ENCODE assay signal across 15 cellular contexts in genomic region chr1:203296456-203297073, GRCh38. TPM values are rescaled to one million over a fixed set of nuclear protein-coding genes. Genes with fewer than 3 reads are reported as not detected.
DNase-seq lines count a peak whose midpoint lies in the region; ATAC-seq, FAIRE-seq and TF ChIP-seq lines count a peak whose summit lies in the region.
"Had no signal": no experiment of that assay in that cellular context is flagged by ENCODE, and none has a peak within 500 bp of the region (broad histone marks: within the 10 kb centered on the region; RNA-seq: fewer than 3 reads in every experiment).

No MANE protein-coding gene starts in this region.

- no TSS peak for BruUV-seq in OCI-LY7 (replicated peaks; lab: Mats Ljungman, UMichigan)

- POLR2A ChIA-PET in OCI-LY7 (lab: Charles Lee), result interaction anchor here (15.4 to 23.3 kb wide), 2 partner anchors 13 to 27 kb away, joined by 241 to 458 read pairs; partner anchors contain the start of gene BTG2

- no peaks in the 10 kb centered on the region for H3K27me3 ChIP-seq in small intestine (ENCODE audit: control insufficient read depth in 2 of 2, insufficient read depth in 2 of 2, low read length in 2 of 2)
- H3K27me3 ChIP-seq: vagina had no signal

- peaks cover 100% of the 10 kb centered on the region for H3K4me1 ChIP-seq in OCI-LY7 (ENCODE audit: insufficient read depth, low read length, poor library complexity, severe bottlenecking)
- peaks cover 0 to 9% of the 10 kb centered on the region in 2 donors for H3K4me1 ChIP-seq in small intestine (ENCODE audit: control insufficient read depth in 2 of 2, insufficient read depth in 1 of 2, low read depth in 1 of 2, low read length in 1 of 2)

- peaks cover 3 to 4% of the 10 kb centered on the region in 2 donors for H3K9me3 Mint-ChIP-seq in stimulated activated naive B cell treated with anti-CD40 and anti-IgM and Interleukin-4, amounts not matched to agents 10 μg/mL and 1 μg/mL and 100 μg/mL, for 72 hours
- H3K9me3 Mint-ChIP-seq: activated CD4-positive, alpha-beta memory T cell treated with anti-CD3 and anti-CD28 coated beads, Interleukin-2, amount 10 ng/mL, durations not matched to agents 7 days and 5 days; activated naive CD4-positive, alpha-beta T cell treated with anti-CD3 and anti-CD28 coated beads for 36 hours had no signal

- intact Hi-C loops in Right ventricle myocardium superior (cut with DNase I) (no loop called here), Right ventricle myocardium inferior (cut with DNase I) (no loop called here), OCI-LY7 (cut with micrococcal nuclease; ENCODE audit: unreplicated experiment) (loop anchor here (5.0 kb wide), 1 partner anchor 456 kb away; no protein-coding TSS in a partner anchor), left ventricle myocardium superior (cut with micrococcal nuclease) (no loop called here)

- CTCF ChIA-PET in OCI-LY7 (lab: Charles Lee; ENCODE audit: unreplicated experiment), result interaction anchor here (0.6 to 1.8 kb wide), 3 partner anchors 22 to 31 kb away, joined by 3 to 5 read pairs (median 3); no protein-coding TSS in a partner anchor

- H3K27me3 Mint-ChIP-seq in stimulated activated naive B cell treated with anti-CD40 and anti-IgM and Interleukin-4, amounts not matched to agents 10 μg/mL and 1 μg/mL and 100 μg/mL, for 72 hours, result no peaks in the 10 kb centered on the region

- H3K4me3 ChIP-seq in OCI-LY7 (ENCODE audit: low read depth, low read length, poor library complexity, severe bottlenecking) (peak overlapping the region; percentile 61), small intestine (ENCODE audit: low read depth in 1 of 2, low read length in 2 of 2) (no peak overlapping the region)
- H3K4me3 ChIP-seq: vagina had no signal

- H3K27ac ChIP-seq in OCI-LY7 (ENCODE audit: low read depth, low read length, poor library complexity, severe bottlenecking) (peak overlapping the region; percentile 98), small intestine (ENCODE audit: low read depth in 1 of 2, low read length in 1 of 2) (no peak overlapping the region)
- H3K27ac ChIP-seq: vagina had no signal

- peak overlapping the region; percentile 93 for H3K27ac Mint-ChIP-seq in stimulated activated naive B cell treated with anti-CD40 and anti-IgM and Interleukin-4, amounts not matched to agents 10 μg/mL and 1 μg/mL and 100 μg/mL, for 72 hours
- H3K27ac Mint-ChIP-seq: activated CD4-positive, alpha-beta memory T cell treated with anti-CD3 and anti-CD28 coated beads, Interleukin-2, amount 10 ng/mL, durations not matched to agents 7 days and 5 days; activated naive CD4-positive, alpha-beta T cell treated with anti-CD3 and anti-CD28 coated beads for 36 hours had no signal

- peaks cover 15% of the 10 kb centered on the region; the same call in 1 of the 2 replicates for H3K79me2 ChIP-seq in OCI-LY7 (ENCODE audit: insufficient read depth, low read depth, low read length)

- peak overlapping the region; percentile 88 for H3K4me2 ChIP-seq in OCI-LY7 (ENCODE audit: low read length)

- H3K9me3 ChIP-seq in OCI-LY7 (ENCODE audit: low read length) (no peaks in the 10 kb centered on the region), small intestine (ENCODE audit: control insufficient read depth, low read depth) (no peaks in the 10 kb centered on the region)
- H3K9me3 ChIP-seq: vagina had no signal

- 83 to 94% (median 93%) methylated on average over 8 of the region's 8 CpGs for WGBS in small intestine, 3 donors

- no peaks in the 10 kb centered on the region for H4K20me1 ChIP-seq in OCI-LY7 (ENCODE audit: insufficient read depth, low read length)

- H3K4me1 Mint-ChIP-seq in stimulated activated naive B cell treated with anti-CD40 and anti-IgM and Interleukin-4, amounts not matched to agents 10 μg/mL and 1 μg/mL and 100 μg/mL, for 72 hours, result peaks cover 75 to 90% of the 10 kb centered on the region in 2 donors

- no peak overlapping the region for H2AFZ ChIP-seq in OCI-LY7 (ENCODE audit: low read length)

- H3K9me2 ChIP-seq in OCI-LY7 (ENCODE audit: insufficient read depth, low read length), result no peaks in the 10 kb centered on the region

- H3K36me3 ChIP-seq in OCI-LY7 (ENCODE audit: insufficient read depth, low read length) (no peaks in the 10 kb centered on the region), small intestine (ENCODE audit: control insufficient read depth in 2 of 2, insufficient read depth in 2 of 2, low read length in 2 of 2) (no peaks in the 10 kb centered on the region)
- H3K36me3 ChIP-seq: vagina had no signal

- ATAC-seq in Right ventricle myocardium superior (ENCODE audit: poor library complexity) (no peak), Right ventricle myocardium inferior (no peak), left ventricle myocardium superior (peak; percentile 23), HG02763 (IDR thresholded peaks at IDR 0.05; ENCODE audit: unreplicated experiment) (no peak)
- ATAC-seq in stimulated activated naive B cell treated with anti-CD40 and anti-IgM and Interleukin-4, amounts not matched to agents 10 μg/mL and 1 μg/mL and 100 μg/mL, for 72 hours (replicated peaks), result no peak

- H3K4me3 Mint-ChIP-seq in stimulated activated naive B cell treated with anti-CD40 and anti-IgM and Interleukin-4, amounts not matched to agents 10 μg/mL and 1 μg/mL and 100 μg/mL, for 72 hours, result peak overlapping the region in 1 of 2 donors; percentile 3
- H3K4me3 Mint-ChIP-seq: activated CD4-positive, alpha-beta memory T cell treated with anti-CD3 and anti-CD28 coated beads, Interleukin-2, amount 10 ng/mL, durations not matched to agents 7 days and 5 days; activated naive CD4-positive, alpha-beta T cell treated with anti-CD3 and anti-CD28 coated beads for 36 hours had no signal

- DNase-seq in Right ventricle myocardium superior (peak; percentile 19), Right ventricle myocardium inferior (ENCODE audit: missing footprints) (no peak), OCI-LY7 (ENCODE audit: low spot score) (no peak), left ventricle myocardium superior (no peak), HPDE6-E6E7 (ENCODE audit: extremely low spot score) (no peak), small intestine (no peak)
- DNase-seq in stimulated activated naive B cell treated with anti-CD40 and anti-IgM and Interleukin-4, amounts not matched to agents 10 μg/mL and 1 μg/mL and 100 μg/mL, for 72 hours, result no peak
- DNase-seq: ACHN; activated CD4-positive, alpha-beta memory T cell treated with anti-CD3 and anti-CD28 coated beads, Interleukin-2, amount 10 ng/mL, durations not matched to agents 7 days and 5 days; activated naive CD4-positive, alpha-beta T cell treated with anti-CD3 and anti-CD28 coated beads for 36 hours; erythroblast; NCI-H2029 had no signal

- no peak for TF ChIP-seq CTCF in OCI-LY7 (conservative IDR thresholded peaks at IDR 0.05; ENCODE audit: low read length)

- H3K36me3 Mint-ChIP-seq in stimulated activated naive B cell treated with anti-CD40 and anti-IgM and Interleukin-4, amounts not matched to agents 10 μg/mL and 1 μg/mL and 100 μg/mL, for 72 hours, result peaks cover 0 to 8% of the 10 kb centered on the region in 2 donors

- FAIRE-seq in small intestine (lab: Jason Lieb, UNC), result no peak

RNA-seq across cellular contexts. Expression of gene BTG2, which starts 8.8 kb away (rescaled TPM):
- 40.5 TPM for total RNA-seq in Right ventricle myocardium superior
- 44.8 TPM for total RNA-seq in Right ventricle myocardium inferior
- total RNA-seq in OCI-LY7 (2014; rRNA removed; shearing (Covaris generic)), result 146 and 156 TPM in 2 replicates
- 99.5 and 102 TPM in 2 replicates for total RNA-seq in OCI-LY7 (2022)
- total RNA-seq in left ventricle myocardium superior, result 41.3 TPM
- 100 to 1,000 TPM in 1 of 3 donors, 10 to 100 TPM in 2; 15.9 to 101 (median 23.5) TPM for polyA plus RNA-seq in small intestine

RNA-seq across cellular contexts. Expression of gene FMOD, which starts 54.4 kb away (rescaled TPM):
- total RNA-seq in Right ventricle myocardium superior, result 5.9 TPM
- 7.7 TPM for total RNA-seq in Right ventricle myocardium inferior
- 0.05 TPM in 1 of 2 replicates, not detected in the other for total RNA-seq in OCI-LY7 (2014; rRNA removed; shearing (Covaris generic))
- not detected in 2 replicates for total RNA-seq in OCI-LY7 (2022)
- total RNA-seq in left ventricle myocardium superior, result 9.6 TPM
- 10 to 100 TPM in 1 of 3 donors, 1 to 10 TPM in 1, under 1 TPM in 1; 0.89 to 11.2 (median 5.4) TPM for polyA plus RNA-seq in small intestine
- total RNA-seq: G401 had no signal
